Comparison of ENCODE assay signal across 20 cellular contexts in the genomic region with DNA sequence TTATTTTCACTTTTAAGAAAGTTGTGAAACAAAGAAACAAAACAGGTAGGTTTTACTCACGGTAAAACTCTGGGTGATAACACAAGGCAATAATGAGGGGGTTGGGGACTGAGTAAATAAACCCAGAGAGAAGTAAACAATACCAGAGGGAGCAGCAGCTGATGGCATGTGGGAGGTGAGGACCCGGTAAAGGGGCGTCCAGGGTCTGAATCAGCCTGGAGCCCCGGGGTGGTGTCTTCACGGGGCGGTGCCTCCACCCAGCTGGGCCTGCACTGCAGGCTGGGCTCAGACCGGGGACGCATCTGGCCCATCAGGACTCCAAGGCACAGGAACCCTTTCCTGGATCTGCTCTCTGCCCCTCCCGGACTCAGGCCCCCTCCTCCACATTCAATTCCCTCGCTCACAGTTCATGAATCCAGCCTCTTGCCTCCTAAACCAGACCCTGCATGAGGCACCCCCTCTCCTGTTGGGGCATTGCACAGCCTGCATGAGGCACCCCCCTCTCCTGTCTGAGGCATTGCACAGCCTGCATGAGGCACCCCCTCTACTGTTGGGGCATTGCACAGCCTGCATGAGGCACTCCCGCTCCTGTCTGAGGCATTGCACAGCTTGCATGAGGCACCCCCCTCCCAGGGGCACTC.
A peak's percentile ranks its signal among the peaks of the same experiment; 100 is the strongest.
DNase-seq lines count a peak whose midpoint lies in the region; ATAC-seq and TF ChIP-seq lines count a peak whose summit lies in the region.
"Had no signal": no experiment of that assay in that cellular context is flagged by ENCODE, and none has a peak within 500 bp of the region (broad histone marks: within the 10 kb centered on the region; RNA-seq: fewer than 3 reads in every experiment).

No MANE protein-coding gene starts in this region.

- peak overlapping the region; percentile 87 for H2BK5ac ChIP-seq in neuronal stem cell (ENCODE audit: low read length)

- peaks cover 74% of the 10 kb centered on the region for H3K4me1 Mint-ChIP-seq in GM23338
- H3K4me1 Mint-ChIP-seq: activated CD4-positive, alpha-beta memory T cell treated with anti-CD3 and anti-CD28 coated beads, Interleukin-2, amount 10 ng/mL, durations not matched to agents 7 days and 5 days; CD4-positive, CD25-positive, alpha-beta regulatory T cell had no signal

- H2AFZ ChIP-seq in GM23338 = no peak overlapping the region
- peak overlapping the region; percentile 24 for H2AFZ ChIP-seq in neuronal stem cell (ENCODE audit: low read length)

- H3K27ac ChIP-seq in GM23338 (ENCODE audit: low read depth) = peak overlapping the region; percentile 99
- no peak overlapping the region for H3K27ac ChIP-seq in neuronal stem cell (replicated peaks; ENCODE audit: low read length)
- H3K27ac ChIP-seq: esophagus squamous epithelium, left ventricle myocardium inferior, uterus had no signal

- H3K23ac ChIP-seq in neuronal stem cell (ENCODE audit: low read depth, low read length, poor library complexity) = peak overlapping the region; percentile 90

- peaks cover 5% of the 10 kb centered on the region; the same call in 1 of the 3 replicates for H3K36me3 Mint-ChIP-seq in GM23338 (ENCODE audit: low read depth)
- H3K36me3 Mint-ChIP-seq: CD4-positive, CD25-positive, alpha-beta regulatory T cell had no signal

- peak; percentile 34 to 36; a peak in 3 of 4 replicates for TF ChIP-seq CTCF in GM23338 (conservative IDR thresholded peaks at IDR 0.05; ENCODE audit: low read depth in 2 of 2)

- no peaks in the 10 kb centered on the region for H3K36me3 ChIP-seq in GM23338 (ENCODE audit: insufficient read depth)
- H3K36me3 ChIP-seq in neuronal stem cell (replicated peaks in 1 of 2; ENCODE audit: control insufficient read depth in 2 of 2, insufficient read depth in 2 of 2, low read length in 2 of 2) = no peaks in the 10 kb centered on the region
- H3K36me3 ChIP-seq: esophagus squamous epithelium, left ventricle myocardium inferior, uterus had no signal

- H3K4me3 Mint-ChIP-seq in GM23338 = peak overlapping the region; percentile 55
- H3K4me3 Mint-ChIP-seq: activated CD4-positive, alpha-beta memory T cell treated with anti-CD3 and anti-CD28 coated beads, Interleukin-2, amount 10 ng/mL, durations not matched to agents 7 days and 5 days; CD4-positive, CD25-positive, alpha-beta regulatory T cell; nephron had no signal

- peak overlapping the region; percentile 99 for H3K27ac Mint-ChIP-seq in GM23338
- H3K27ac Mint-ChIP-seq: activated CD4-positive, alpha-beta memory T cell treated with anti-CD3 and anti-CD28 coated beads, Interleukin-2, amount 10 ng/mL, durations not matched to agents 7 days and 5 days; CD4-positive, CD25-positive, alpha-beta regulatory T cell had no signal

- WGBS in neuronal stem cell (ENCODE audit: extremely low coverage in 2 of 2, insufficient read length in 2 of 2, insufficient replicate concordance in 1 of 2), 2 donors = no CpG with 5 or more reads among the region's 11 CpGs

- no peak overlapping the region for H3K9ac ChIP-seq in neuronal stem cell (ENCODE audit: low read depth, low read length, poor library complexity)

- H3K14ac ChIP-seq in neuronal stem cell (ENCODE audit: low read length) = peak overlapping the region; percentile 98

- H2BK12ac ChIP-seq in neuronal stem cell (ENCODE audit: low read length) = no peak overlapping the region

- H3K4me2 ChIP-seq in GM23338 (peak overlapping the region; percentile 64), neuronal stem cell (ENCODE audit: insufficient read depth, low read length, poor library complexity, severe bottlenecking) (no peak overlapping the region)

- no peaks in the 10 kb centered on the region for H3K9me3 ChIP-seq in neuronal stem cell (replicated peaks in 1 of 2; ENCODE audit: control insufficient read depth in 2 of 2, insufficient read depth in 1 of 2, low read depth in 1 of 2, low read length in 2 of 2)
- H3K9me3 ChIP-seq: esophagus squamous epithelium, left ventricle myocardium inferior, uterus had no signal

- no peaks in the 10 kb centered on the region for H4K20me1 ChIP-seq in GM23338 (replicated peaks; ENCODE audit: insufficient read depth)

- H3K4me1 ChIP-seq in GM23338 (ENCODE audit: insufficient read depth) (peaks cover 57% of the 10 kb centered on the region), neuronal stem cell (ENCODE audit: control insufficient read depth in 2 of 2, insufficient read depth in 1 of 2, low read depth in 1 of 2, low read length in 2 of 2) (peaks cover 4 to 14% of the 10 kb centered on the region in 2 donors)
- H3K4me1 ChIP-seq: uterus had no signal

- DNase-seq in GM23338 (ENCODE audit: low spot score) = peak; percentile 60
- DNase-seq in HuH-7.5 (ENCODE audit: low spot score) = peak; percentile 45
- DNase-seq in neuronal stem cell (ENCODE audit: low spot score) = no peak
- no peak for DNase-seq in middle frontal gyrus (ENCODE audit: extremely low spot score, low spot score)
- DNase-seq in activated gamma-delta T cell treated with Interleukin-2 at 50 U/mL for 16 hours = no peak
- DNase-seq: activated CD4-positive, alpha-beta memory T cell treated with anti-CD3 and anti-CD28 coated beads, Interleukin-2, amount 10 ng/mL, durations not matched to agents 7 days and 5 days; activated naive CD4-positive, alpha-beta T cell treated with Interleukin-2 at 50 U/mL for 16 hours; CD4-positive, CD25-positive, alpha-beta regulatory T cell; effector CD8-positive, alpha-beta T cell; esophagus squamous epithelium; GDM1; left ventricle myocardium inferior; midbrain; MM.1S; NCI-H524; posterior cingulate gyrus; uterus had no signal

- ATAC-seq in GM23338 (peak; percentile 39), esophagus mucosa (peak; percentile 23), GM18519 (IDR thresholded peaks at IDR 0.05; ENCODE audit: low FRiP score, unreplicated experiment) (no peak)

- H3K9me3 Mint-ChIP-seq in GM23338 = no peaks in the 10 kb centered on the region; the same call in 1 of the 3 replicates
- H3K9me3 Mint-ChIP-seq: activated CD4-positive, alpha-beta memory T cell treated with anti-CD3 and anti-CD28 coated beads, Interleukin-2, amount 10 ng/mL, durations not matched to agents 7 days and 5 days; CD4-positive, CD25-positive, alpha-beta regulatory T cell; nephron had no signal

- H3K4me3 ChIP-seq in GM23338 (peak overlapping the region; percentile 39), neuronal stem cell (ENCODE audit: low read length in 2 of 2) (no peak overlapping the region)
- H3K4me3 ChIP-seq: esophagus squamous epithelium, left ventricle myocardium inferior, uterus had no signal

- H3K79me2 ChIP-seq in GM23338 (replicated peaks; ENCODE audit: insufficient read depth) = no peaks in the 10 kb centered on the region

- H2AK5ac ChIP-seq in neuronal stem cell (ENCODE audit: low read depth, low read length) = peak overlapping the region; percentile 57

- H3F3A ChIP-seq in GM23338 (replicated peaks; ENCODE audit: low read depth) = peaks cover 8% of the 10 kb centered on the region; the same call in 1 of the 2 replicates

- peak overlapping the region; percentile 96 for H3K18ac ChIP-seq in neuronal stem cell (ENCODE audit: low read length)

- H4K8ac ChIP-seq in neuronal stem cell (ENCODE audit: low read depth, low read length) = no peak overlapping the region

- H3K79me1 ChIP-seq in neuronal stem cell (ENCODE audit: low read depth, low read length) = no peaks in the 10 kb centered on the region

- H2BK15ac ChIP-seq in neuronal stem cell (ENCODE audit: low read length) = peak overlapping the region; percentile 79

- H3K27me3 ChIP-seq in GM23338 (ENCODE audit: insufficient read depth) (no peaks in the 10 kb centered on the region), neuronal stem cell (ENCODE audit: control insufficient read depth in 3 of 3, insufficient read depth in 3 of 3, low read depth in 1 of 3, low read length in 3 of 3) (peaks cover 0 to 17% (median 0%) of the 10 kb centered on the region in 3 experiments)
- H3K27me3 ChIP-seq: uterus had no signal

- peaks cover 26% of the 10 kb centered on the region for H3K27me3 Mint-ChIP-seq in GM23338 (ENCODE audit: insufficient read depth, low read depth, poor library complexity)

- H3K4ac ChIP-seq in neuronal stem cell (ENCODE audit: low read length) = peak overlapping the region; percentile 19

- peak overlapping the region; percentile 44 for H4K91ac ChIP-seq in neuronal stem cell (ENCODE audit: low read depth, low read length, poor library complexity)

- H2BK120ac ChIP-seq in neuronal stem cell (ENCODE audit: low read depth, low read length) = peak overlapping the region; percentile 75

- H3K9me2 ChIP-seq in GM23338 (ENCODE audit: insufficient read depth) = no peaks in the 10 kb centered on the region

TF ChIP-seq in GM23338, 12 proteins besides CTCF, POLR2A, EP300 and RAD21:
- TF ChIP-seq POLR2AphosphoS5 (IDR thresholded peaks at IDR 0.05; ENCODE audit: low read depth) (peak; percentile 49; the same call in 1 of the 2 replicates), EZH2phosphoT487 (IDR thresholded peaks at IDR 0.05; ENCODE audit: unreplicated experiment) (no peak), JUNB (IDR thresholded peaks at IDR 0.05; ENCODE audit: unreplicated experiment) (no peak), ZNF114 (CRISPR knock-in tag; IDR thresholded peaks at IDR 0.05) (no peak), CREB1 (CRISPR knock-in tag; IDR thresholded peaks at IDR 0.05; ENCODE audit: low read depth) (no peak)

Comparison
In these comparisons a context has a peak if more than half of its experiments do, and no peak if none do; other contexts are left out.
1. DNase-seq: peak in GM23338 (single experiment) and HuH-7.5 (single experiment); none in neuronal stem cell (single experiment), middle frontal gyrus (single experiment) and activated gamma-delta T cell treated with Interleukin-2 at 50 U/mL for 16 hours (single experiment).